20 cellular contexts compared by ENCODE assay signal in genomic region chr16:80739523-80739922, GRCh38.
DNase-seq lines count a peak whose midpoint lies in the region; ATAC-seq and TF ChIP-seq lines count a peak whose summit lies in the region.
"Had no signal": no experiment of that assay in that cellular context is flagged by ENCODE, and none has a peak within 500 bp of the region (broad histone marks: within the 10 kb centered on the region; RNA-seq: fewer than 3 reads in every experiment).

No MANE protein-coding gene starts in this region.

- H3K27ac ChIP-seq in Peyer's patch, result no peak overlapping the region
- H3K27ac ChIP-seq: coronary artery, prostate gland had no signal

- H3K4me1 Mint-ChIP-seq in stimulated activated naive CD8-positive, alpha-beta T cell treated with anti-CD3 and anti-CD28 coated beads, Interleukin-15, amount 100 ng/mL, for 72 hours, result peaks cover 20% of the 10 kb centered on the region
- H3K4me1 Mint-ChIP-seq: GM23338, natural killer cell had no signal

- no peak for TF ChIP-seq CTCF in Peyer's patch (IDR thresholded peaks at IDR 0.05)

- DNase-seq in activated naive CD4-positive, alpha-beta T cell treated with anti-CD3 and anti-CD28 coated beads, Interleukin-2, amount 50 U/mL, for 72 hours (ENCODE audit: low spot score in 2 of 2), result no peak
- DNase-seq in activated naive CD4-positive, alpha-beta T cell treated with anti-CD3 and anti-CD28 coated beads, Interleukin-2, amount 50 U/mL, for 16 hours, result no peak
- peak; percentile 4 for DNase-seq in activated T-helper 9 cell treated with anti-CD3 and anti-CD28 coated beads, Interleukin-2, amount 50 U/mL, for 16 hours (ENCODE audit: low read depth)
- DNase-seq in occipital lobe (lab: John Stamatoyannopoulos, UW) (peak; percentile 66), globus pallidus (ENCODE audit: low spot score) (no peak), SHP77 treated with DMSO at 0.1 percent for 48 hours (lab: John Stamatoyannopoulos, UW) (no peak), Peyer's patch (no peak)
- DNase-seq in stimulated activated naive CD8-positive, alpha-beta T cell treated with anti-CD3 and anti-CD28 coated beads, Interleukin-15, amount 100 ng/mL, for 72 hours, result peak in 1 of 2 donors; percentile 14
- DNase-seq: kidney glomerular epithelial cell, natural killer cell, NCI-H1105 treated with DMSO at 0.1 percent for 48 hours, NCI-H82, SK-N-SH, T-helper 9 cell had no signal

- no peak overlapping the region for H3K4me3 Mint-ChIP-seq in stimulated activated naive CD8-positive, alpha-beta T cell treated with anti-CD3 and anti-CD28 coated beads, Interleukin-15, amount 100 ng/mL, for 72 hours
- H3K4me3 Mint-ChIP-seq: GM23338, memory B cell, natural killer cell had no signal

- H3K4me1 ChIP-seq in Peyer's patch, result no peaks in the 10 kb centered on the region
- H3K4me1 ChIP-seq: prostate gland had no signal

- TF ChIP-seq POLR2A in Peyer's patch (IDR thresholded peaks at IDR 0.05), result no peak

- H3K27me3 Mint-ChIP-seq in stimulated activated naive CD8-positive, alpha-beta T cell treated with anti-CD3 and anti-CD28 coated beads, Interleukin-15, amount 100 ng/mL, for 72 hours, result no peaks in the 10 kb centered on the region
- H3K27me3 Mint-ChIP-seq: memory B cell had no signal

- H3K27me3 ChIP-seq in Peyer's patch, result no peaks in the 10 kb centered on the region

- peaks cover 0 to 26% of the 10 kb centered on the region in 2 donors for H3K36me3 Mint-ChIP-seq in activated naive CD4-positive, alpha-beta T cell treated with anti-CD3 and anti-CD28 coated beads, Interleukin-2, amount 50 U/mL, for 72 hours
- H3K36me3 Mint-ChIP-seq: natural killer cell had no signal

- peaks cover 0 to 5% (median 2%) of the 10 kb centered on the region in 4 donors for H3K9me3 ChIP-seq in Peyer's patch
- H3K9me3 ChIP-seq: prostate gland had no signal

- no peak overlapping the region for H3K4me3 ChIP-seq in Peyer's patch
- H3K4me3 ChIP-seq: coronary artery, GM23338, prostate gland, smooth muscle cell had no signal

- H3K9me3 Mint-ChIP-seq in activated naive CD4-positive, alpha-beta T cell treated with anti-CD3 and anti-CD28 coated beads, Interleukin-2, amount 50 U/mL, for 72 hours, result peaks cover 8 to 15% of the 10 kb centered on the region in 2 donors
- H3K9me3 Mint-ChIP-seq in stimulated activated naive CD8-positive, alpha-beta T cell treated with anti-CD3 and anti-CD28 coated beads, Interleukin-15, amount 100 ng/mL, for 72 hours, result peaks cover 23 to 24% of the 10 kb centered on the region in 2 donors

- no peak overlapping the region for H3K27ac Mint-ChIP-seq in activated naive CD4-positive, alpha-beta T cell treated with anti-CD3 and anti-CD28 coated beads, Interleukin-2, amount 50 U/mL, for 72 hours
- H3K27ac Mint-ChIP-seq in stimulated activated naive CD8-positive, alpha-beta T cell treated with anti-CD3 and anti-CD28 coated beads, Interleukin-15, amount 100 ng/mL, for 72 hours, result no peak overlapping the region
- H3K27ac Mint-ChIP-seq: GM23338, memory B cell, natural killer cell had no signal

- H3K36me3 ChIP-seq in Peyer's patch, result no peaks in the 10 kb centered on the region
- H3K36me3 ChIP-seq: prostate gland had no signal

- peak; percentile 78 to 92 for ATAC-seq in activated naive CD4-positive, alpha-beta T cell treated with anti-CD3 and anti-CD28 coated beads, Interleukin-2, amount 50 U/mL, for 72 hours
- ATAC-seq in stimulated activated naive CD8-positive, alpha-beta T cell treated with anti-CD3 and anti-CD28 coated beads, Interleukin-15, amount 100 ng/mL, for 72 hours, result peak; percentile 68
- ATAC-seq: GM23338, natural killer cell, Panc1 had no signal

Comparison
In these comparisons a context has a peak if more than half of its experiments do, and no peak if none do; other contexts are left out.
1. DNase-seq: peak in activated T-helper 9 cell treated with anti-CD3 and anti-CD28 coated beads, Interleukin-2, amount 50 U/mL, for 16 hours (single experiment) and occipital lobe (single experiment); none in activated naive CD4-positive, alpha-beta T cell treated with anti-CD3 and anti-CD28 coated beads, Interleukin-2, amount 50 U/mL, for 72 hours (0 of 2), activated naive CD4-positive, alpha-beta T cell treated with anti-CD3 and anti-CD28 coated beads, Interleukin-2, amount 50 U/mL, for 16 hours (single experiment), globus pallidus (single experiment), SHP77 treated with DMSO at 0.1 percent for 48 hours (single experiment) and Peyer's patch (0 of 3).